ENCODE assay signal across 8 cellular contexts in genomic region chr6:159761135-159761872, GRCh38. TPM values are rescaled to one million over a fixed set of nuclear protein-coding genes. Genes with fewer than 3 reads are reported as not detected.
DNase-seq lines count a peak whose midpoint lies in the region; ATAC-seq and TF ChIP-seq lines count a peak whose summit lies in the region.

No MANE protein-coding gene starts in this region.

- peak overlapping the region; percentile 96 for H3K27ac ChIP-seq in neural progenitor cell

- peak overlapping the region; percentile 53 for H3K9ac ChIP-seq in neural progenitor cell

- H3K4me1 ChIP-seq in neural progenitor cell: peaks cover 21% of the 10 kb centered on the region

- H3K27ac Mint-ChIP-seq in activated CD4-positive, alpha-beta memory T cell treated with anti-CD3 and anti-CD28 coated beads, Interleukin-2, amount 10 ng/mL, durations not matched to agents 7 days and 5 days: peak overlapping the region; percentile 96
- H3K27ac Mint-ChIP-seq in neural progenitor cell: peak overlapping the region; percentile 95

- no peaks in the 10 kb centered on the region for H3K27me3 Mint-ChIP-seq in activated CD4-positive, alpha-beta memory T cell treated with anti-CD3 and anti-CD28 coated beads, Interleukin-2, amount 10 ng/mL, durations not matched to agents 7 days and 5 days
- H3K27me3 Mint-ChIP-seq in neural progenitor cell (ENCODE audit: insufficient read depth, low read depth): peaks cover 4% of the 10 kb centered on the region

- H3K4me3 ChIP-seq in fibroblast of pulmonary artery (replicated peaks; ENCODE audit: low read depth, low read length) (peak overlapping the region; percentile 77), neural progenitor cell (peak overlapping the region; percentile 57)

- peaks cover 42% of the 10 kb centered on the region for H3K4me1 Mint-ChIP-seq in activated CD4-positive, alpha-beta memory T cell treated with anti-CD3 and anti-CD28 coated beads, Interleukin-2, amount 10 ng/mL, durations not matched to agents 7 days and 5 days
- peaks cover 32% of the 10 kb centered on the region for H3K4me1 Mint-ChIP-seq in neural progenitor cell

- H4K20me1 ChIP-seq in neural progenitor cell (ENCODE audit: low read depth): no peaks in the 10 kb centered on the region

- peaks cover 56% of the 10 kb centered on the region for H3K36me3 Mint-ChIP-seq in activated CD4-positive, alpha-beta memory T cell treated with anti-CD3 and anti-CD28 coated beads, Interleukin-2, amount 10 ng/mL, durations not matched to agents 7 days and 5 days (ENCODE audit: low read depth)
- H3K36me3 Mint-ChIP-seq in neural progenitor cell: peaks cover 38% of the 10 kb centered on the region

- TF ChIP-seq CTCF in fibroblast of pulmonary artery (IDR thresholded peaks at IDR 0.05; ENCODE audit: low read length, missing control alignments): no peak
- TF ChIP-seq CTCF in neural progenitor cell (IDR thresholded peaks at IDR 0.05): no peak

- no peaks in the 10 kb centered on the region for H3K27me3 ChIP-seq in neural progenitor cell

- H3K9me3 Mint-ChIP-seq in activated CD4-positive, alpha-beta memory T cell treated with anti-CD3 and anti-CD28 coated beads, Interleukin-2, amount 10 ng/mL, durations not matched to agents 7 days and 5 days: no peaks in the 10 kb centered on the region
- no peaks in the 10 kb centered on the region for H3K9me3 Mint-ChIP-seq in neural progenitor cell

- H2AFZ ChIP-seq in neural progenitor cell (replicated peaks): peak overlapping the region; percentile 75

- H3K4me2 ChIP-seq in neural progenitor cell: peak overlapping the region; percentile 80

- H3K9me3 ChIP-seq in neural progenitor cell (ENCODE audit: low read depth): no peaks in the 10 kb centered on the region

- ATAC-seq in HG03103 (IDR thresholded peaks at IDR 0.05; ENCODE audit: low read depth, unreplicated experiment) (peak; percentile 1), GM21447 (IDR thresholded peaks at IDR 0.05; ENCODE audit: unreplicated experiment) (no peak)

- peak overlapping the region; percentile 84 for H3K4me3 Mint-ChIP-seq in activated CD4-positive, alpha-beta memory T cell treated with anti-CD3 and anti-CD28 coated beads, Interleukin-2, amount 10 ng/mL, durations not matched to agents 7 days and 5 days
- peak overlapping the region; percentile 93 for H3K4me3 Mint-ChIP-seq in neural progenitor cell

- peaks cover 6% of the 10 kb centered on the region for H3K36me3 ChIP-seq in neural progenitor cell

- CTCF ChIA-PET in activated CD4-positive, alpha-beta memory T cell treated with anti-CD3 and anti-CD28 coated beads, Interleukin-2, amount 10 ng/mL, durations not matched to agents 7 days and 5 days (lab: Charles Lee): interaction anchor here (0.8 to 2.4 kb wide), 7 partner anchors 15 to 69 kb away, joined by 3 to 9 read pairs (median 4); partner anchors contain the start of genes TCP1 and WTAP

- DNase-seq in activated T-cell treated with anti-CD3 and anti-CD28 coated beads for 1 hour (ENCODE audit: low read depth) (peak; percentile 13), fibroblast of pulmonary artery (ENCODE audit: low read depth) (peak; percentile 26), neural progenitor cell (ENCODE audit: low spot score) (peak; percentile 68), GOT3 (lab: John Stamatoyannopoulos, UW) (no peak)
- no peak for DNase-seq in activated T-cell treated with anti-CD3 and anti-CD28 coated beads, Interleukin-2, amount 50 U/mL, for 48 hours
- DNase-seq in activated CD4-positive, alpha-beta memory T cell treated with anti-CD3 and anti-CD28 coated beads, Interleukin-2, amount 10 ng/mL, durations not matched to agents 7 days and 5 days: no peak

- peaks cover 52% of the 10 kb centered on the region for H3F3A ChIP-seq in neural progenitor cell (ENCODE audit: low read depth)

- POLR2A ChIA-PET in activated CD4-positive, alpha-beta memory T cell treated with anti-CD3 and anti-CD28 coated beads, Interleukin-2, amount 10 ng/mL, durations not matched to agents 7 days and 5 days (lab: Charles Lee): interaction anchor here (0.9 to 6.5 kb wide), 16 partner anchors 9 to 701 kb away, joined by 3 to 91 read pairs (median 6); partner anchors contain the start of genes MRPL18, SOD2, TCP1 and WTAP

- H3K79me2 ChIP-seq in neural progenitor cell (ENCODE audit: low read depth): peaks cover 44% of the 10 kb centered on the region

RNA-seq across cellular contexts. Expression of gene ACAT2, which starts 0.5 kb away (rescaled TPM):
- total RNA-seq in activated CD4-positive, alpha-beta memory T cell treated with anti-CD3 and anti-CD28 coated beads, Interleukin-2, amount 10 ng/mL, durations not matched to agents 7 days and 5 days: 100 to 1,000 TPM in 1 of 2 experiments, 10 to 100 TPM in 1; 98.0 to 109 TPM
- 92.5 and 101 TPM in 2 replicates for total RNA-seq in neural progenitor cell (ENCODE audit: low replicate concordance)

RNA-seq across cellular contexts. Expression of gene TCP1, which starts 28.1 kb away (rescaled TPM):
- 100 to 1,000 TPM; 203 to 212 TPM for total RNA-seq in activated CD4-positive, alpha-beta memory T cell treated with anti-CD3 and anti-CD28 coated beads, Interleukin-2, amount 10 ng/mL, durations not matched to agents 7 days and 5 days
- 264 and 334 TPM in 2 replicates for total RNA-seq in neural progenitor cell (ENCODE audit: low replicate concordance)

RNA-seq across cellular contexts. Expression of gene MRPL18, which starts 29.0 kb away (rescaled TPM):
- 10 to 100 TPM; 63.6 to 65.8 TPM for total RNA-seq in activated CD4-positive, alpha-beta memory T cell treated with anti-CD3 and anti-CD28 coated beads, Interleukin-2, amount 10 ng/mL, durations not matched to agents 7 days and 5 days
- total RNA-seq in neural progenitor cell (ENCODE audit: low replicate concordance): 64.5 and 69.1 TPM in 2 replicates

RNA-seq across cellular contexts. Expression of gene WTAP, which starts 34.0 kb away (rescaled TPM):
- 100 to 1,000 TPM; 124 TPM for total RNA-seq in activated CD4-positive, alpha-beta memory T cell treated with anti-CD3 and anti-CD28 coated beads, Interleukin-2, amount 10 ng/mL, durations not matched to agents 7 days and 5 days
- 126 and 159 TPM in 2 replicates for total RNA-seq in neural progenitor cell (ENCODE audit: low replicate concordance)

RNA-seq across cellular contexts. Expression of gene PNLDC1, which starts 38.8 kb away (rescaled TPM):
- total RNA-seq in activated CD4-positive, alpha-beta memory T cell treated with anti-CD3 and anti-CD28 coated beads, Interleukin-2, amount 10 ng/mL, durations not matched to agents 7 days and 5 days: under 1 TPM; 0.25 to 0.35 TPM
- total RNA-seq in neural progenitor cell (ENCODE audit: low replicate concordance): 0.06 TPM in 1 of 2 replicates, not detected in the other

Comparison
In these comparisons a context has a peak if more than half of its experiments do, and no peak if none do; other contexts are left out.
1. DNase-seq: peak in activated T-cell treated with anti-CD3 and anti-CD28 coated beads for 1 hour (single experiment), fibroblast of pulmonary artery (single experiment) and neural progenitor cell (single experiment); none in activated T-cell treated with anti-CD3 and anti-CD28 coated beads, Interleukin-2, amount 50 U/mL, for 48 hours (0 of 2), activated CD4-positive, alpha-beta memory T cell treated with anti-CD3 and anti-CD28 coated beads, Interleukin-2, amount 10 ng/mL, durations not matched to agents 7 days and 5 days (single experiment) and GOT3 (single experiment).